In genomic region chr4:99763635-99764101, GRCh38 we compare ENCODE assay signal across 9 cellular contexts. TPM values are rescaled to one million over a fixed set of nuclear protein-coding genes. Genes with fewer than 3 reads are reported as not detected.
DNase-seq lines count a peak whose midpoint lies in the region; ATAC-seq and TF ChIP-seq lines count a peak whose summit lies in the region.
"Had no signal": no experiment of that assay in that cellular context is flagged by ENCODE, and none has a peak within 500 bp of the region (broad histone marks: within the 10 kb centered on the region; RNA-seq: fewer than 3 reads in every experiment).

No MANE protein-coding gene starts in this region.

- TF ChIP-seq CTCF in foreskin fibroblast (IDR thresholded peaks at IDR 0.05; ENCODE audit: low read depth, low read length) (no peak), WTC11 (IDR thresholded peaks at IDR 0.05) (no peak)

- H3K27me3 ChIP-seq in aorta (ENCODE audit: control insufficient read depth in 1 of 2, insufficient read depth in 2 of 2, low read length in 1 of 2) = no peaks in the 10 kb centered on the region

- WGBS in aorta, 2 donors = 3% methylated on average over 3 of the region's 3 CpGs

- no peaks in the 10 kb centered on the region for H3K9me3 ChIP-seq in aorta (ENCODE audit: control insufficient read depth, low read length)

- ATAC-seq in aorta (ENCODE audit: low FRiP score) = peak; percentile 83
- no peak for ATAC-seq in WTC11

- H3K4me3 Mint-ChIP-seq in WTC11 = no peak overlapping the region

- CTCF ChIA-PET in WTC11 (lab: Charles Lee) = no interaction called here

- intact Hi-C loops in aorta (cut with DNase I) = loop anchor here in 1 of 2 donors (5.0 kb wide), 1 partner anchor 196 kb away; no protein-coding TSS in a partner anchor

- H3K4me1 Mint-ChIP-seq in WTC11 = no peaks in the 10 kb centered on the region; the same call in 1 of the 2 replicates

- no peaks in the 10 kb centered on the region for H3K36me3 Mint-ChIP-seq in WTC11

- H3K4me3 ChIP-seq in foreskin fibroblast (ENCODE audit: low read depth in 1 of 2, low read length in 2 of 2) = no peak overlapping the region
- no peak overlapping the region for H3K4me3 ChIP-seq in aorta (ENCODE audit: low read length in 2 of 2)

- POLR2A ChIA-PET in WTC11 (lab: Charles Lee) = no interaction called here

- peak; percentile 32 for DNase-seq in stimulated activated CD4-positive, alpha-beta T cell treated with anti-CD3 and anti-CD28 coated beads, Interleukin-4, amount 100 ng/mL, for 24 hours
- DNase-seq in stimulated activated CD4-positive, alpha-beta T cell treated with anti-CD3 and anti-CD28 coated beads, Interleukin-2, amount 100 ng/mL, for 48 hours = no peak
- DNase-seq in RKO (ENCODE audit: low spot score) = peak; percentile 94
- peak; percentile 72 to 89 for DNase-seq in foreskin fibroblast
- DNase-seq in aorta = peak in 1 of 2 donors; percentile 50
- DNase-seq in iPS-NIHi7 (ENCODE audit: extremely low spot score) = no peak
- DNase-seq in WTC11 (ENCODE audit: low spot score) = no peak
- no peak for DNase-seq in HuH-7.5 (ENCODE audit: low spot score)

- H3K4me1 ChIP-seq in aorta (ENCODE audit: control insufficient read depth in 1 of 2, insufficient read depth in 2 of 2, low read length in 2 of 2) = peaks cover 4 to 7% of the 10 kb centered on the region in 2 donors

- peaks cover 25% of the 10 kb centered on the region for H3K9me3 Mint-ChIP-seq in WTC11

- no peak overlapping the region for H3K27ac Mint-ChIP-seq in WTC11

- no peaks in the 10 kb centered on the region for H3K36me3 ChIP-seq in aorta (ENCODE audit: control insufficient read depth in 1 of 2, insufficient read depth in 2 of 2, low read length in 1 of 2)

- H3K27me3 Mint-ChIP-seq in WTC11 (ENCODE audit: low read depth) = no peaks in the 10 kb centered on the region; the same call in 1 of the 2 replicates

- no peak overlapping the region for H3K27ac ChIP-seq in aorta (ENCODE audit: low read depth in 1 of 2, low read length in 2 of 2)
- H3K27ac ChIP-seq: VCaP had no signal

TF ChIP-seq in WTC11, 78 proteins besides CTCF, POLR2A, EP300 and RAD21:
- TF ChIP-seq GTF2I (CRISPR knock-in tag; conservative IDR thresholded peaks at IDR 0.05) = no peak
- no peak for TF ChIP-seq ELF4 (CRISPR knock-in tag; IDR thresholded peaks at IDR 0.05; ENCODE audit: low read depth)
- TF ChIP-seq ZNF121 (CRISPR knock-in tag; IDR thresholded peaks at IDR 0.05) = no peak

RNA-seq across cellular contexts. Expression of gene DAPP1, which starts 53.0 kb away (rescaled TPM):
- total RNA-seq in aorta (1 to 10 TPM; 2.7 to 6.4 TPM), WTC11 (2021) (0.07 TPM in 1 of 3 replicates, not detected in the others)
- 1 to 10 TPM in 1 of 2 donors, under 1 TPM in 1; 0.28 to 4.3 TPM for polyA plus RNA-seq in aorta

Comparison
In these comparisons a context has a peak if more than half of its experiments do, and no peak if none do; other contexts are left out.
1. DNase-seq: peak in stimulated activated CD4-positive, alpha-beta T cell treated with anti-CD3 and anti-CD28 coated beads, Interleukin-4, amount 100 ng/mL, for 24 hours (single experiment), RKO (single experiment) and foreskin fibroblast (2 of 2); none in stimulated activated CD4-positive, alpha-beta T cell treated with anti-CD3 and anti-CD28 coated beads, Interleukin-2, amount 100 ng/mL, for 48 hours (0 of 2), iPS-NIHi7 (single experiment), WTC11 (single experiment) and HuH-7.5 (single experiment).